Comparison of ENCODE assay signal across 8 cellular contexts in genomic region chr2:100246163-100247145, GRCh38.
DNase-seq lines count a peak whose midpoint lies in the region; ATAC-seq and TF ChIP-seq lines count a peak whose summit lies in the region.

No MANE protein-coding gene starts in this region.

- H3K27ac ChIP-seq in Peyer's patch, result peak overlapping the region in 1 of 4 donors; percentile 55
- no peak overlapping the region for H3K27ac ChIP-seq in foreskin keratinocyte
- H3K27ac ChIP-seq in tibial artery, result no peak overlapping the region

- H3K4me3 ChIP-seq in AG09309 (ENCODE audit: control insufficient read depth, low read depth, low read length) (no peak overlapping the region), Peyer's patch (no peak overlapping the region), tibial artery (no peak overlapping the region)

- H3K4me1 ChIP-seq in Peyer's patch, result peaks cover 0 to 11% (median 5%) of the 10 kb centered on the region in 4 donors
- H3K4me1 ChIP-seq in foreskin keratinocyte, result no peaks in the 10 kb centered on the region
- H3K4me1 ChIP-seq in tibial artery, result peaks cover 0 to 8% (median 2%) of the 10 kb centered on the region in 4 donors

- H3K36me3 ChIP-seq in Peyer's patch, result no peaks in the 10 kb centered on the region
- no peaks in the 10 kb centered on the region for H3K36me3 ChIP-seq in tibial artery

- no peaks in the 10 kb centered on the region for H3K9me3 Mint-ChIP-seq in natural killer cell

- no peak for DNase-seq in AG09309 (ENCODE audit: low read depth)
- DNase-seq in Peyer's patch, result no peak
- DNase-seq in foreskin keratinocyte, result no peak
- DNase-seq in tibial artery, result no peak
- DNase-seq in OCI-M2 (lab: John Stamatoyannopoulos, UW; ENCODE audit: unreplicated experiment), result no peak
- DNase-seq in natural killer cell, result no peak

- no peak for ATAC-seq in foreskin keratinocyte
- no peak for ATAC-seq in HG03439 (IDR thresholded peaks at IDR 0.05; ENCODE audit: unreplicated experiment)
- ATAC-seq in natural killer cell, result no peak

- H3K9me3 ChIP-seq in Peyer's patch, result no peaks in the 10 kb centered on the region
- no peaks in the 10 kb centered on the region for H3K9me3 ChIP-seq in tibial artery

- H3K27me3 Mint-ChIP-seq in natural killer cell (ENCODE audit: low read depth in 2 of 2), result peaks cover 7 to 13% of the 10 kb centered on the region in 2 donors

- no peak for TF ChIP-seq POLR2A in Peyer's patch (IDR thresholded peaks at IDR 0.05)

- intact Hi-C loops in tibial artery (cut with DNase I; ENCODE audit: low total_unique reads), result no loop called here
- intact Hi-C loops in natural killer cell (cut with micrococcal nuclease), result no loop called here

- peak; percentile 42 for TF ChIP-seq CTCF in AG09309 (IDR thresholded peaks at IDR 0.05; ENCODE audit: control insufficient read depth, insufficient read depth, low read depth, low read length, missing control alignments)
- peak; percentile 56 for TF ChIP-seq CTCF in GM12873 (IDR thresholded peaks at IDR 0.05; ENCODE audit: insufficient read depth, low read depth, low read length, missing control alignments)
- peak; percentile 23 to 49 (median 40) for TF ChIP-seq CTCF in Peyer's patch (IDR thresholded peaks at IDR 0.05)
- TF ChIP-seq CTCF in foreskin keratinocyte (conservative IDR thresholded peaks at IDR 0.05), result peak; percentile 31
- peak; percentile 27 to 37 for TF ChIP-seq CTCF in tibial artery (IDR thresholded peaks at IDR 0.05)
- TF ChIP-seq CTCF in natural killer cell (IDR thresholded peaks at IDR 0.05), result no peak

- no peak overlapping the region for H3K4me3 Mint-ChIP-seq in natural killer cell

- H3K27me3 ChIP-seq in Peyer's patch (no peaks in the 10 kb centered on the region), foreskin keratinocyte (no peaks in the 10 kb centered on the region), tibial artery (no peaks in the 10 kb centered on the region)

- H3K27ac Mint-ChIP-seq in natural killer cell, result no peak overlapping the region

- H3K4me1 Mint-ChIP-seq in natural killer cell, result no peaks in the 10 kb centered on the region

- H3K36me3 Mint-ChIP-seq in natural killer cell, result no peaks in the 10 kb centered on the region
